Comparison of ENCODE assay signal across 13 cellular contexts in genomic region chr6:108383967-108384366, GRCh38.
"Had no signal": no experiment of that assay in that cellular context is flagged by ENCODE, and none has a peak within 500 bp of the region (broad histone marks: within the 10 kb centered on the region; RNA-seq: fewer than 3 reads in every experiment).

No MANE protein-coding gene starts in this region.

- H3K27me3 ChIP-seq: esophagus muscularis mucosa, heart right ventricle, left lung, testis had no signal

- H3K4me1 ChIP-seq: esophagus muscularis mucosa, heart right ventricle, left lung, testis had no signal

- H3K27ac ChIP-seq: esophagus muscularis mucosa, heart right ventricle, left lung, testis had no signal

- ATAC-seq: effector memory CD8-positive, alpha-beta T cell; heart right ventricle; left lung; stimulated activated naive CD8-positive, alpha-beta T cell treated with anti-CD3 and anti-CD28 coated beads, Interleukin-15, amount 100 ng/mL, for 72 hours had no signal

- H3K36me3 ChIP-seq: heart right ventricle, left lung had no signal

- H3K4me3 ChIP-seq: esophagus muscularis mucosa, heart right ventricle, left lung, testis had no signal

- DNase-seq: activated B cell treated with CpG ODN at 0.5 μM for 24 hours; activated naive CD4-positive, alpha-beta T cell treated with anti-CD3 and anti-CD28 coated beads, Interleukin-2, amount 50 U/mL, for 16 hours; activated T-cell treated with anti-CD3 and anti-CD28 coated beads, Interleukin-2, amount 50 U/mL, for 1 hour; effector memory CD8-positive, alpha-beta T cell; foreskin fibroblast; heart right ventricle; left lung; mesenchymal stem cell; occipital lobe; stimulated activated CD4-positive, alpha-beta T cell treated with anti-CD3 and anti-CD28 coated beads, Interleukin-4, amount 100 ng/mL, for 4 hours; stimulated activated naive CD8-positive, alpha-beta T cell treated with anti-CD3 and anti-CD28 coated beads, Interleukin-15, amount 100 ng/mL, for 72 hours; testis had no signal

- H3K9me3 ChIP-seq: esophagus muscularis mucosa, heart right ventricle, left lung, testis had no signal
